8 cellular contexts compared by ENCODE assay signal in genomic region chr14:24398298-24398942, GRCh38. TPM values are rescaled to one million over a fixed set of nuclear protein-coding genes. Genes with fewer than 3 reads are reported as not detected.
DNase-seq lines count a peak whose midpoint lies in the region; ATAC-seq, FAIRE-seq and TF ChIP-seq lines count a peak whose summit lies in the region.

No MANE protein-coding gene starts in this region.

- H3K27me3 ChIP-seq in H1 (replicated peaks in 1 of 4; ENCODE audit: control insufficient read depth in 3 of 4, extremely low read depth in 1 of 4, insufficient read depth in 3 of 4, low read length in 3 of 4): peaks cover 0 to 3% (median 0%) of the 10 kb centered on the region in 4 experiments; a peak in 1 of 7 replicates
- no peaks in the 10 kb centered on the region for H3K27me3 ChIP-seq in mucosa of stomach (ENCODE audit: control insufficient read depth, insufficient read depth, low read length)
- H3K27me3 ChIP-seq in aorta (ENCODE audit: control insufficient read depth in 1 of 2, insufficient read depth in 2 of 2, low read length in 1 of 2): no peaks in the 10 kb centered on the region

- no peak; a peak in 1 of 4 replicates for TF ChIP-seq RAD21 in H1 (IDR thresholded peaks at IDR 0.05 in 1 of 2, conservative IDR thresholded peaks at IDR 0.05 in 1 of 2; ENCODE audit: low read depth in 2 of 2, low read length in 2 of 2)

- peaks cover 10% of the 10 kb centered on the region; the same call in 1 of the 2 replicates for H3K23me2 ChIP-seq in H1 (ENCODE audit: low read depth, low read length)

- H2AFZ ChIP-seq in H1 (ENCODE audit: low read length): peak overlapping the region; percentile 42; the same call in 1 of the 2 replicates

- no peaks in the 10 kb centered on the region for H3K79me2 ChIP-seq in H1 (ENCODE audit: control insufficient read depth in 1 of 2, insufficient read depth in 2 of 2, low read length in 2 of 2)

- H3K56ac ChIP-seq in H1 (replicated peaks; ENCODE audit: insufficient read length, low read depth, low read length): no peak overlapping the region

- WGBS in H1 (ENCODE audit: extremely low coverage in 1 of 2, insufficient coverage in 1 of 2, insufficient read length in 1 of 2, insufficient replicate concordance in 2 of 2, low coverage in 1 of 2, low lambda C conversion rate in 2 of 2, missing lambda C conversion rate in 1 of 2), 2 experiments: 10% methylated on average over 7 of the region's 18 CpGs; no CpG with 5 or more reads in 1 of the 2 experiments
- WGBS in aorta, 2 donors: 0 to 2% methylated on average over 15 to 18 of the region's 18 CpGs

- no peaks in the 10 kb centered on the region for H4K20me1 ChIP-seq in H1 (replicated peaks in 1 of 2; ENCODE audit: control insufficient read depth in 1 of 2, insufficient read depth in 2 of 2, low read length in 2 of 2)

- no peak for TF ChIP-seq CTCF in activated CD8-positive, alpha-beta T cell treated with anti-CD3 and anti-CD28 coated beads for 36 hours (IDR thresholded peaks at IDR 0.05)
- TF ChIP-seq CTCF in H1 (IDR thresholded peaks at IDR 0.05; ENCODE audit: control extremely low read depth in 1 of 3, insufficient read depth in 1 of 3, low read depth in 1 of 3, low read length in 3 of 3): no peak

- no peak overlapping the region for H3K9ac ChIP-seq in H1 (replicated peaks in 1 of 4; ENCODE audit: extremely low read depth in 1 of 4, low read depth in 3 of 4, low read length in 3 of 4)
- peak overlapping the region; percentile 68 for H3K9ac ChIP-seq in mucosa of stomach (ENCODE audit: low read length)

- H3K4me1 ChIP-seq in H1 (replicated peaks in 1 of 4; ENCODE audit: control insufficient read depth in 3 of 4, insufficient read depth in 4 of 4, low read length in 3 of 4): peaks cover 0 to 13% (median 9%) of the 10 kb centered on the region in 4 experiments
- peaks cover 28% of the 10 kb centered on the region for H3K4me1 ChIP-seq in mucosa of stomach (ENCODE audit: control insufficient read depth, insufficient read depth, low read length)
- no peaks in the 10 kb centered on the region for H3K4me1 ChIP-seq in aorta (ENCODE audit: control insufficient read depth in 1 of 2, insufficient read depth in 2 of 2, low read length in 2 of 2)

- peak overlapping the region; percentile 84; the same call in 1 of the 2 replicates for H2BK12ac ChIP-seq in H1 (ENCODE audit: low read depth, low read length)

- POLR2A ChIA-PET in activated CD8-positive, alpha-beta T cell treated with anti-CD3 and anti-CD28 coated beads, Interleukin-2, amount 10 ng/mL, durations not matched to agents 7 days and 5 days (lab: Charles Lee): interaction anchor here (0.7 kb wide), 1 partner anchor 32 kb away, joined by 4 read pairs; the partner anchor contains the start of gene KHNYN
- POLR2A ChIA-PET in activated CD8-positive, alpha-beta T cell treated with anti-CD3 and anti-CD28 coated beads for 36 hours (lab: Charles Lee): no interaction called here
- POLR2A ChIA-PET in H1 (lab: Charles Lee; ENCODE audit: partially characterized antibody): interaction anchor here (0.9 to 3.4 kb wide), 7 partner anchors 9 to 37 kb away, joined by 3 to 20 read pairs (median 3); partner anchors contain the start of genes CBLN3 and KHNYN

- no peaks in the 10 kb centered on the region for H3K9me3 Mint-ChIP-seq in activated CD8-positive, alpha-beta T cell treated with anti-CD3 and anti-CD28 coated beads, Interleukin-2, amount 10 ng/mL, durations not matched to agents 7 days and 5 days (ENCODE audit: insufficient read depth)
- no peaks in the 10 kb centered on the region for H3K9me3 Mint-ChIP-seq in activated CD8-positive, alpha-beta T cell treated with anti-CD3 and anti-CD28 coated beads for 36 hours

- H4K91ac ChIP-seq in H1 (replicated peaks; ENCODE audit: insufficient read length, low read length): peak overlapping the region; percentile 70

- intact Hi-C loops in activated CD8-positive, alpha-beta T cell treated with anti-CD3 and anti-CD28 coated beads for 36 hours (cut with micrococcal nuclease): no loop called here
- intact Hi-C loops in aorta (cut with DNase I): loop anchor here in 1 of 2 donors (2.0 kb wide), 1 partner anchor 30 kb away; the partner anchor contains the start of gene NFATC4

- peak overlapping the region; percentile 71; the same call in 1 of the 2 replicates for H3K18ac ChIP-seq in H1 (ENCODE audit: extremely low read depth, low read length)

- ATAC-seq in activated CD8-positive, alpha-beta T cell treated with anti-CD3 and anti-CD28 coated beads, Interleukin-2, amount 10 ng/mL, durations not matched to agents 7 days and 5 days: no peak
- no peak for ATAC-seq in activated CD8-positive, alpha-beta T cell treated with anti-CD3 and anti-CD28 coated beads for 36 hours
- peak; percentile 53 for ATAC-seq in aorta (ENCODE audit: low FRiP score)

- H3K9me3 ChIP-seq in H1 (ENCODE audit: insufficient read depth in 2 of 2, low read depth in 1 of 2, low read length in 1 of 2): no peaks in the 10 kb centered on the region
- no peaks in the 10 kb centered on the region for H3K9me3 ChIP-seq in mucosa of stomach (ENCODE audit: control insufficient read depth, low read length)
- no peaks in the 10 kb centered on the region for H3K9me3 ChIP-seq in aorta (ENCODE audit: control insufficient read depth, low read length)

- no peak overlapping the region for H3K27ac ChIP-seq in H1 (ENCODE audit: low read depth, low read length)
- H3K27ac ChIP-seq in aorta (ENCODE audit: low read depth in 1 of 2, low read length in 2 of 2): no peak overlapping the region

- H3K23ac ChIP-seq in H1 (ENCODE audit: insufficient read length): no peak overlapping the region

- peaks cover 50% of the 10 kb centered on the region for H3K27me3 Mint-ChIP-seq in activated CD8-positive, alpha-beta T cell treated with anti-CD3 and anti-CD28 coated beads, Interleukin-2, amount 10 ng/mL, durations not matched to agents 7 days and 5 days (ENCODE audit: low read depth)
- peaks cover 8% of the 10 kb centered on the region for H3K27me3 Mint-ChIP-seq in activated CD8-positive, alpha-beta T cell treated with anti-CD3 and anti-CD28 coated beads for 36 hours

- no peak for TF ChIP-seq POLR2A in H1 (IDR thresholded peaks at IDR 0.05; ENCODE audit: control extremely low read depth in 1 of 2, low read depth in 2 of 2, low read length in 2 of 2)

- H3K14ac ChIP-seq in H1 (ENCODE audit: insufficient read length): no peak overlapping the region

- peak overlapping the region; percentile 50 for H2BK120ac ChIP-seq in H1 (replicated peaks; ENCODE audit: low read depth, low read length)

- CTCF ChIA-PET in activated CD8-positive, alpha-beta T cell treated with anti-CD3 and anti-CD28 coated beads, Interleukin-2, amount 10 ng/mL, durations not matched to agents 7 days and 5 days (lab: Charles Lee): interaction anchor here (1.0 kb wide), 1 partner anchor 67 kb away, joined by 3 read pairs; no protein-coding TSS in a partner anchor
- CTCF ChIA-PET in activated CD8-positive, alpha-beta T cell treated with anti-CD3 and anti-CD28 coated beads for 36 hours (lab: Charles Lee): interaction anchor here (0.9 to 3.9 kb wide), 3 partner anchors 12 to 156 kb away, joined by 3 to 15 read pairs (median 8); partner anchors contain the start of gene TINF2
- CTCF ChIA-PET in H1 (lab: Charles Lee; ENCODE audit: partially characterized antibody): interaction anchor here (1.2 to 10.7 kb wide), 7 partner anchors 14 to 66 kb away, joined by 3 to 69 read pairs (median 4); partner anchors contain the start of gene ADCY4

- no peaks in the 10 kb centered on the region for H3K36me3 Mint-ChIP-seq in activated CD8-positive, alpha-beta T cell treated with anti-CD3 and anti-CD28 coated beads, Interleukin-2, amount 10 ng/mL, durations not matched to agents 7 days and 5 days (ENCODE audit: low read depth)
- H3K36me3 Mint-ChIP-seq in activated CD8-positive, alpha-beta T cell treated with anti-CD3 and anti-CD28 coated beads for 36 hours (ENCODE audit: low read depth): no peaks in the 10 kb centered on the region

- H2BK20ac ChIP-seq in H1 (ENCODE audit: low read length): no peak overlapping the region

- H3K4ac ChIP-seq in H1 (replicated peaks; ENCODE audit: insufficient read length, low read depth, low read length): no peak overlapping the region

- 0 out of 2 replicates have a peak overlapping the region, but pooled peaks have one; percentile 28 for H2BK5ac ChIP-seq in H1 (ENCODE audit: low read depth, low read length)

- H3K4me1 Mint-ChIP-seq in activated CD8-positive, alpha-beta T cell treated with anti-CD3 and anti-CD28 coated beads, Interleukin-2, amount 10 ng/mL, durations not matched to agents 7 days and 5 days (ENCODE audit: low read depth): peaks cover 11% of the 10 kb centered on the region
- H3K4me1 Mint-ChIP-seq in activated CD8-positive, alpha-beta T cell treated with anti-CD3 and anti-CD28 coated beads for 36 hours (ENCODE audit: low read depth): peaks cover 3% of the 10 kb centered on the region

- H3K27ac Mint-ChIP-seq in activated CD8-positive, alpha-beta T cell treated with anti-CD3 and anti-CD28 coated beads, Interleukin-2, amount 10 ng/mL, durations not matched to agents 7 days and 5 days: no peak overlapping the region
- H3K27ac Mint-ChIP-seq in activated CD8-positive, alpha-beta T cell treated with anti-CD3 and anti-CD28 coated beads for 36 hours: no peak overlapping the region

- TF ChIP-seq EP300 in H1 (IDR thresholded peaks at IDR 0.05; ENCODE audit: borderline replicate concordance in 1 of 2, low read depth in 2 of 2, low read length in 2 of 2): peak in 1 of 2 experiments; percentile 22; a peak in 1 of 3 replicates

- H4K5ac ChIP-seq in H1 (ENCODE audit: insufficient read length, low read depth, low read length): peak overlapping the region; percentile 2

- H3K79me1 ChIP-seq in H1 (ENCODE audit: low read depth, low read length): no peaks in the 10 kb centered on the region

- peak overlapping the region; percentile 16 for H3K4me3 Mint-ChIP-seq in activated CD8-positive, alpha-beta T cell treated with anti-CD3 and anti-CD28 coated beads, Interleukin-2, amount 10 ng/mL, durations not matched to agents 7 days and 5 days
- H3K4me3 Mint-ChIP-seq in activated CD8-positive, alpha-beta T cell treated with anti-CD3 and anti-CD28 coated beads for 36 hours: no peak overlapping the region

- H3K36me3 ChIP-seq in H1 (ENCODE audit: control insufficient read depth in 2 of 4, insufficient read depth in 4 of 4, low read length in 3 of 4) (no peaks in the 10 kb centered on the region), mucosa of stomach (ENCODE audit: control insufficient read depth, insufficient read depth, low read length) (no peaks in the 10 kb centered on the region), aorta (ENCODE audit: control insufficient read depth in 1 of 2, insufficient read depth in 2 of 2, low read length in 1 of 2) (no peaks in the 10 kb centered on the region)

- H2BK15ac ChIP-seq in H1 (ENCODE audit: low read length): 0 out of 2 replicates have a peak overlapping the region, but pooled peaks have one; percentile 16

- no peak overlapping the region for H2AK5ac ChIP-seq in H1 (ENCODE audit: low read depth, low read length)

- DNase-seq in activated CD8-positive, alpha-beta T cell treated with anti-CD3 and anti-CD28 coated beads, Interleukin-2, amount 10 ng/mL, durations not matched to agents 7 days and 5 days: no peak
- no peak for DNase-seq in activated CD8-positive, alpha-beta T cell treated with anti-CD3 and anti-CD28 coated beads for 36 hours
- peak in 1 of 2 experiments; percentile 74 for DNase-seq in H1 (ENCODE audit: low read depth in 1 of 2, low spot score in 2 of 2)
- no peak for DNase-seq in aorta
- no peak for DNase-seq in hypothalamus (lab: John Stamatoyannopoulos, UW)
- DNase-seq in activated gamma-delta T cell treated with Interleukin-2 at 50 U/mL for 16 hours: no peak
- DNase-seq in activated effector memory CD4-positive, alpha-beta T cell treated with Interleukin-2 at 50 U/mL for 16 hours: no peak

- H3K4me2 ChIP-seq in H1 (ENCODE audit: insufficient read depth in 1 of 2, low read depth in 2 of 2, low read length in 2 of 2): peak overlapping the region; percentile 93 to 98

- H3K4me3 ChIP-seq in H1 (ENCODE audit: extremely low read depth in 1 of 4, insufficient read depth in 2 of 4, low read depth in 3 of 4, low read length in 4 of 4): peak overlapping the region; percentile 68 to 80 (median 78); a peak in 6 of 8 replicates
- peak overlapping the region; percentile 32 for H3K4me3 ChIP-seq in mucosa of stomach (ENCODE audit: low read length)
- H3K4me3 ChIP-seq in aorta (ENCODE audit: low read length in 2 of 2): peak overlapping the region; percentile 58 to 93

- H4K8ac ChIP-seq in H1 (ENCODE audit: extremely low read depth, insufficient read depth, low read length): no peak overlapping the region; the same call in 1 of the 2 replicates

- FAIRE-seq in H1 (lab: Jason Lieb, UNC): no peak

RNA-seq across cellular contexts. Expression of gene NYNRIN, which starts 0.4 kb away (rescaled TPM):
- under 1 TPM; 0.21 to 0.52 TPM for total RNA-seq in activated CD8-positive, alpha-beta T cell treated with anti-CD3 and anti-CD28 coated beads, Interleukin-2, amount 10 ng/mL, durations not matched to agents 7 days and 5 days
- total RNA-seq in activated CD8-positive, alpha-beta T cell treated with anti-CD3 and anti-CD28 coated beads for 36 hours: under 1 TPM; 0.05 to 0.27 TPM
- 18.3 and 19.6 TPM in 2 replicates for total RNA-seq in H1 (2021; fragmentation: NEBNext Ultra II Directional; extraction: Animal tissue kit (Norgen Biotek cat#: 25700))
- polyA plus RNA-seq in H1 (2011; rRNA removed): 15.2 and 18.4 TPM in 2 replicates
- polyA plus RNA-seq in H1 (2011; cell fraction: cytosol; rRNA removed): 10.5 TPM
- 27.2 TPM for polyA plus RNA-seq in H1 (2011; cell fraction: nucleus; rRNA removed)
- polyA plus RNA-seq in H1 (2012, experiment 1 of 2): 11.9 to 18.8 TPM (median 15.4 TPM) in 4 replicates
- 15.0 TPM for polyA plus RNA-seq in H1 (2012, experiment 2 of 2)
- 9.0 TPM for polyA plus RNA-seq in H1 (2013, experiment 1 of 2)
- 8.4 TPM for polyA plus RNA-seq in H1 (2013, experiment 2 of 2)
- 24.2 and 26.3 TPM in 2 replicates for polyA minus RNA-seq in H1 (2011; rRNA and poly(A)+ RNA removed)
- 16.6 TPM for polyA minus RNA-seq in H1 (2011; cell fraction: cytosol; rRNA and poly(A)+ RNA removed)
- polyA minus RNA-seq in H1 (2011; cell fraction: nucleus; rRNA and poly(A)+ RNA removed): 18.8 TPM
- total RNA-seq in aorta: 10 to 100 TPM; 11.2 to 31.6 TPM
- 1 to 10 TPM; 1.8 to 5.2 TPM for polyA plus RNA-seq in aorta

RNA-seq across cellular contexts. Expression of gene NFATC4, which starts 30.4 kb away (rescaled TPM):
- total RNA-seq in activated CD8-positive, alpha-beta T cell treated with anti-CD3 and anti-CD28 coated beads, Interleukin-2, amount 10 ng/mL, durations not matched to agents 7 days and 5 days: not detected
- total RNA-seq in activated CD8-positive, alpha-beta T cell treated with anti-CD3 and anti-CD28 coated beads for 36 hours: 1 to 10 TPM; 1.3 to 2.0 TPM
- 47.3 and 51.2 TPM in 2 replicates for total RNA-seq in H1 (2021; fragmentation: NEBNext Ultra II Directional; extraction: Animal tissue kit (Norgen Biotek cat#: 25700))
- polyA plus RNA-seq in H1 (2011; rRNA removed) (50.3 and 78.9 TPM in 2 replicates), aorta (100 to 1,000 TPM in 1 of 2 donors, 10 to 100 TPM in 1; 23.0 to 572 TPM)
- 58.4 TPM for polyA plus RNA-seq in H1 (2011; cell fraction: cytosol; rRNA removed)
- 578 TPM for polyA plus RNA-seq in H1 (2011; cell fraction: nucleus; rRNA removed)
- polyA plus RNA-seq in H1 (2012, experiment 1 of 2): 35.4 to 72.8 TPM (median 70.8 TPM) in 4 replicates
- 49.3 TPM for polyA plus RNA-seq in H1 (2012, experiment 2 of 2)
- polyA plus RNA-seq in H1 (2013, experiment 1 of 2): 29.4 TPM
- polyA plus RNA-seq in H1 (2013, experiment 2 of 2): 24.1 TPM
- 19.4 and 23.0 TPM in 2 replicates for polyA minus RNA-seq in H1 (2011; rRNA and poly(A)+ RNA removed)
- polyA minus RNA-seq in H1 (2011; cell fraction: cytosol; rRNA and poly(A)+ RNA removed): 22.5 TPM
- 54.7 TPM for polyA minus RNA-seq in H1 (2011; cell fraction: nucleus; rRNA and poly(A)+ RNA removed)
- 100 to 1,000 TPM in 1 of 2 donors, 10 to 100 TPM in 1; 85.5 to 121 TPM for total RNA-seq in aorta

RNA-seq across cellular contexts. Expression of gene CBLN3, which starts 31.0 kb away (rescaled TPM):
- total RNA-seq in activated CD8-positive, alpha-beta T cell treated with anti-CD3 and anti-CD28 coated beads, Interleukin-2, amount 10 ng/mL, durations not matched to agents 7 days and 5 days: 1 to 10 TPM; 1.1 to 1.3 TPM
- 1 to 10 TPM; 2.9 TPM for total RNA-seq in activated CD8-positive, alpha-beta T cell treated with anti-CD3 and anti-CD28 coated beads for 36 hours
- 0.52 and 0.54 TPM in 2 replicates for total RNA-seq in H1 (2021; fragmentation: NEBNext Ultra II Directional; extraction: Animal tissue kit (Norgen Biotek cat#: 25700))
- 0.72 and 1.00 TPM in 2 replicates for polyA plus RNA-seq in H1 (2011; rRNA removed)
- polyA plus RNA-seq in H1 (2011; cell fraction: cytosol; rRNA removed): 0.65 TPM
- polyA plus RNA-seq in H1 (2011; cell fraction: nucleus; rRNA removed): 1.7 TPM
- 0.37 to 1.00 TPM (median 0.83 TPM) in 4 replicates for polyA plus RNA-seq in H1 (2012, experiment 1 of 2)
- 0.43 TPM for polyA plus RNA-seq in H1 (2012, experiment 2 of 2)
- 0.57 TPM for polyA plus RNA-seq in H1 (2013, experiment 1 of 2)
- polyA plus RNA-seq in H1 (2013, experiment 2 of 2): 0.53 TPM
- 0.12 and 0.57 TPM in 2 replicates for polyA minus RNA-seq in H1 (2011; rRNA and poly(A)+ RNA removed)
- polyA minus RNA-seq in H1 (2011; cell fraction: cytosol; rRNA and poly(A)+ RNA removed): not detected
- polyA minus RNA-seq in H1 (2011; cell fraction: nucleus; rRNA and poly(A)+ RNA removed): 1.2 TPM
- total RNA-seq in aorta: 10 to 100 TPM in 1 of 2 donors, 1 to 10 TPM in 1; 4.3 to 10.2 TPM
- polyA plus RNA-seq in aorta: 1 to 10 TPM; 1.3 to 5.6 TPM

RNA-seq across cellular contexts. Expression of gene KHNYN, which starts 31.3 kb away (rescaled TPM):
- total RNA-seq in activated CD8-positive, alpha-beta T cell treated with anti-CD3 and anti-CD28 coated beads, Interleukin-2, amount 10 ng/mL, durations not matched to agents 7 days and 5 days: 10 to 100 TPM; 55.4 to 58.9 TPM
- 10 to 100 TPM; 47.5 to 51.7 TPM for total RNA-seq in activated CD8-positive, alpha-beta T cell treated with anti-CD3 and anti-CD28 coated beads for 36 hours
- total RNA-seq in H1 (2021; fragmentation: NEBNext Ultra II Directional; extraction: Animal tissue kit (Norgen Biotek cat#: 25700)): 22.1 and 22.3 TPM in 2 replicates
- 7.6 and 9.2 TPM in 2 replicates for polyA plus RNA-seq in H1 (2011; rRNA removed)
- polyA plus RNA-seq in H1 (2011; cell fraction: cytosol; rRNA removed): 10.0 TPM
- 18.3 TPM for polyA plus RNA-seq in H1 (2011; cell fraction: nucleus; rRNA removed)
- polyA plus RNA-seq in H1 (2012, experiment 1 of 2): 14.2 to 18.4 TPM (median 16.7 TPM) in 4 replicates
- 6.4 TPM for polyA plus RNA-seq in H1 (2012, experiment 2 of 2)
- polyA plus RNA-seq in H1 (2013, experiment 1 of 2): 8.0 TPM
- polyA plus RNA-seq in H1 (2013, experiment 2 of 2): 8.6 TPM
- polyA minus RNA-seq in H1 (2011; rRNA and poly(A)+ RNA removed): 17.7 and 19.0 TPM in 2 replicates
- polyA minus RNA-seq in H1 (2011; cell fraction: cytosol; rRNA and poly(A)+ RNA removed): 10.9 TPM
- 23.2 TPM for polyA minus RNA-seq in H1 (2011; cell fraction: nucleus; rRNA and poly(A)+ RNA removed)
- 10 to 100 TPM; 49.9 to 64.9 TPM for total RNA-seq in aorta
- polyA plus RNA-seq in aorta: 10 to 100 TPM; 15.2 to 34.7 TPM

RNA-seq across cellular contexts. Expression of gene SDR39U1, which starts 44.2 kb away (rescaled TPM):
- total RNA-seq in activated CD8-positive, alpha-beta T cell treated with anti-CD3 and anti-CD28 coated beads, Interleukin-2, amount 10 ng/mL, durations not matched to agents 7 days and 5 days: 10 to 100 TPM; 47.6 to 58.6 TPM
- total RNA-seq in activated CD8-positive, alpha-beta T cell treated with anti-CD3 and anti-CD28 coated beads for 36 hours: 10 to 100 TPM; 43.6 to 55.5 TPM
- 45.2 and 46.7 TPM in 2 replicates for total RNA-seq in H1 (2021; fragmentation: NEBNext Ultra II Directional; extraction: Animal tissue kit (Norgen Biotek cat#: 25700))
- polyA plus RNA-seq in H1 (2011; rRNA removed) (98.8 and 104 TPM in 2 replicates), aorta (100 to 1,000 TPM in 1 of 2 donors, 10 to 100 TPM in 1; 24.0 to 163 TPM)
- 84.0 TPM for polyA plus RNA-seq in H1 (2011; cell fraction: cytosol; rRNA removed)
- 132 TPM for polyA plus RNA-seq in H1 (2011; cell fraction: nucleus; rRNA removed)
- polyA plus RNA-seq in H1 (2012, experiment 1 of 2): 42.7 to 63.6 TPM (median 60.1 TPM) in 4 replicates
- polyA plus RNA-seq in H1 (2012, experiment 2 of 2): 60.9 TPM
- polyA plus RNA-seq in H1 (2013, experiment 1 of 2): 42.5 TPM
- 37.4 TPM for polyA plus RNA-seq in H1 (2013, experiment 2 of 2)
- 18.7 and 22.0 TPM in 2 replicates for polyA minus RNA-seq in H1 (2011; rRNA and poly(A)+ RNA removed)
- polyA minus RNA-seq in H1 (2011; cell fraction: cytosol; rRNA and poly(A)+ RNA removed): 14.5 TPM
- polyA minus RNA-seq in H1 (2011; cell fraction: nucleus; rRNA and poly(A)+ RNA removed): 35.0 TPM
- total RNA-seq in aorta: 10 to 100 TPM; 46.0 to 62.3 TPM

Comparison
In these comparisons a context has a peak if more than half of its experiments do, and no peak if none do; other contexts are left out.
1. RNA of gene NYNRIN, which starts 0.4 kb away (total RNA-seq): 11.2 to 31.6 TPM in aorta and 18.3 to 19.6 TPM in H1; 0.21 to 0.52 TPM in activated CD8-positive, alpha-beta T cell treated with anti-CD3 and anti-CD28 coated beads, Interleukin-2, amount 10 ng/mL, durations not matched to agents 7 days and 5 days and 0.05 to 0.27 TPM in activated CD8-positive, alpha-beta T cell treated with anti-CD3 and anti-CD28 coated beads for 36 hours; every median in the first group is over 4 times any median in the second.
2. RNA of gene NFATC4, which starts 30.4 kb away (total RNA-seq): 85.5 to 121 TPM in aorta and 47.3 to 51.2 TPM in H1; 1.3 to 2.0 TPM in activated CD8-positive, alpha-beta T cell treated with anti-CD3 and anti-CD28 coated beads for 36 hours and not detected in activated CD8-positive, alpha-beta T cell treated with anti-CD3 and anti-CD28 coated beads, Interleukin-2, amount 10 ng/mL, durations not matched to agents 7 days and 5 days; every median in the first group is over 10 times any median in the second.
3. Peak in every context shown above with its lines, with median percentiles within 50 percentile points of each other: H3K4me3 ChIP-seq.